In the genomic region with DNA sequence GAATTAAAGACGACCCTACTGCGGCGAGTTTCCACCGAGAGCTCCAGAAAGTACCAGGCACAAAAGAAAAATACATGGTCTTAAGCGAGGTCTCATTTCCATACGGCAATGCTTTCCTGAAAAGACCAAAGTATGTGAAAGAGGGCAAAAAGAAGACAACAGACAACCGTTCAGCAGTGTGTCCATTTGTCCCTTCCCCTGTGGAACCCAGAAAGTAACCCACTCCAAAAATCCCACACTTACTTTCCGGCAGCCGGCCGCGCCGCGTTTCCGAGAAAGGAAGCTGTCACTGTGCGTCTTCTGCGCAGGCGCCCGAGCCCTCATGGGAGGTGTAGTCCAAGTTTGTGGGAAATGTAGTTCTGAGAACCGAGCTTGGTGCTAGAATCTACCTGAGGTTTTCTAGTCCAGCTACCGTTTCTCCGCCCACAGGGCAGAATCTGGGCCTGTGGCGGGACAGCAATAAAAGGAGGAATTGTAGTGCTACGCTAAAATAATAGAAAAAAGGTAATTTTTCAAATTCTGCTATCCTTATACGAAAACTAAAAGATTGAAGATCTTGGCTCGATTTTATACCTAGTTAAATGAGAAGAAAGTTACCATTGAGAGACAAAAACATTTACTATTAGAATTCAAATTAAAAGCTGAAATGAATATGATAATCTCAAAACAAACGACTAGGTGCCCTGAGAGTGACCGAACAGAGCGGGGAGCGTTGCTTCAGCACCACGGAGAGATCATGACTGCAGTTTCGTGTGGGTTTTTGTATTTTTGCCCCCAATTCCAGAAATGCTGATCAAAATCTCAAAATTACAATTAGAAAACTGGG, we compare ENCODE assay signal across 8 cellular contexts. TPM values are rescaled to one million over a fixed set of nuclear protein-coding genes. Genes with fewer than 3 reads are reported as not detected.
A peak's percentile ranks its signal among the peaks of the same experiment; 100 is the strongest.
DNase-seq lines count a peak whose midpoint lies in the region; ATAC-seq, FAIRE-seq and TF ChIP-seq lines count a peak whose summit lies in the region.

A gene with protein sequence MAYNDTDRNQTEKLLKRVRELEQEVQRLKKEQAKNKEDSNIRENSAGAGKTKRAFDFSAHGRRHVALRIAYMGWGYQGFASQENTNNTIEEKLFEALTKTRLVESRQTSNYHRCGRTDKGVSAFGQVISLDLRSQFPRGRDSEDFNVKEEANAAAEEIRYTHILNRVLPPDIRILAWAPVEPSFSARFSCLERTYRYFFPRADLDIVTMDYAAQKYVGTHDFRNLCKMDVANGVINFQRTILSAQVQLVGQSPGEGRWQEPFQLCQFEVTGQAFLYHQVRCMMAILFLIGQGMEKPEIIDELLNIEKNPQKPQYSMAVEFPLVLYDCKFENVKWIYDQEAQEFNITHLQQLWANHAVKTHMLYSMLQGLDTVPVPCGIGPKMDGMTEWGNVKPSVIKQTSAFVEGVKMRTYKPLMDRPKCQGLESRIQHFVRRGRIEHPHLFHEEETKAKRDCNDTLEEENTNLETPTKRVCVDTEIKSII (minus strand): TSS at position 280 of the 826 bp plus-strand sequence. CDS start 6,922 bp downstream, outside the sequence.

- peaks cover 11% of the 10 kb centered on the region for H3K4me1 ChIP-seq in Loucy (ENCODE audit: insufficient read depth, low read length, poor library complexity, severe bottlenecking)

- H3K4me2 ChIP-seq in Loucy (ENCODE audit: low read depth, low read length, poor library complexity, severe bottlenecking), result peak within 1 kb of the TSS; percentile 73

- no peaks in the 10 kb centered on the region for H3K27me3 ChIP-seq in Loucy (ENCODE audit: insufficient read depth, low read length, poor library complexity, severe bottlenecking)

- peaks cover 8% of the 10 kb centered on the region for H4K20me1 ChIP-seq in Loucy (ENCODE audit: insufficient read depth, low read length, poor library complexity, severe bottlenecking)

- DNase-seq in ELF-1 (ENCODE audit: low read depth, low spot score) (peak; percentile 84), H54 (ENCODE audit: insufficient read length, low spot score) (peak; percentile 70), fibroblast of pulmonary artery (ENCODE audit: low read depth) (peak; percentile 86)
- peak; percentile 83 for DNase-seq in activated T-helper 9 cell treated with anti-CD3 and anti-CD28 coated beads, Interleukin-2, amount 50 U/mL, for 16 hours (ENCODE audit: low read depth)
- DNase-seq in natural killer cell treated with Interleukin-12 subunit alpha and Interleukin-12 subunit beta and Interleukin-15 and Interleukin-18, amount 100 ng/mL, for 72 hours (ENCODE audit: low spot score), result peak; percentile 93
- DNase-seq in stimulated activated naive CD8-positive, alpha-beta T cell treated with anti-CD3 and anti-CD28 coated beads, Interleukin-15, Interleukin-2, amounts not matched to agents 100 U/mL and 50 U/mL, for 24 hours, result peak; percentile 91

- H3K27ac Mint-ChIP-seq in natural killer cell treated with Interleukin-12 subunit alpha and Interleukin-12 subunit beta and Interleukin-15 and Interleukin-18, amount 100 ng/mL, for 72 hours, result peak within 1 kb of the TSS; percentile 83 to 99

- TF ChIP-seq CTCF in Loucy (conservative IDR thresholded peaks at IDR 0.05; ENCODE audit: low read length) (no peak), fibroblast of pulmonary artery (IDR thresholded peaks at IDR 0.05; ENCODE audit: low read length, missing control alignments) (no peak)

- peaks cover 13 to 15% of the 10 kb centered on the region in 2 donors for H3K27me3 Mint-ChIP-seq in natural killer cell treated with Interleukin-12 subunit alpha and Interleukin-12 subunit beta and Interleukin-15 and Interleukin-18, amount 100 ng/mL, for 72 hours

- H3K79me2 ChIP-seq in Loucy (ENCODE audit: insufficient read depth, low read length), result peaks cover 35% of the 10 kb centered on the region; the same call in 1 of the 2 replicates

- H3F3A ChIP-seq in Loucy (ENCODE audit: low read depth), result no peaks in the 10 kb centered on the region

- H3K9me3 Mint-ChIP-seq in natural killer cell treated with Interleukin-12 subunit alpha and Interleukin-12 subunit beta and Interleukin-15 and Interleukin-18, amount 100 ng/mL, for 72 hours, result no peaks in the 10 kb centered on the region

- peak; percentile 92 to 95 for ATAC-seq in natural killer cell treated with Interleukin-12 subunit alpha and Interleukin-12 subunit beta and Interleukin-15 and Interleukin-18, amount 100 ng/mL, for 72 hours
- peak; percentile 87 for ATAC-seq in stimulated activated naive CD8-positive, alpha-beta T cell treated with anti-CD3 and anti-CD28 coated beads, Interleukin-15, Interleukin-2, amounts not matched to agents 100 U/mL and 50 U/mL, for 24 hours

- H3K9ac ChIP-seq in Loucy (ENCODE audit: low read depth, low read length, poor library complexity, severe bottlenecking), result peak within 1 kb of the TSS; percentile 70

- peaks cover 19 to 24% of the 10 kb centered on the region in 2 donors for H3K4me1 Mint-ChIP-seq in natural killer cell treated with Interleukin-12 subunit alpha and Interleukin-12 subunit beta and Interleukin-15 and Interleukin-18, amount 100 ng/mL, for 72 hours (ENCODE audit: low read depth in 2 of 2)

- peak within 1 kb of the TSS; percentile 96 for H3K4me3 Mint-ChIP-seq in natural killer cell treated with Interleukin-12 subunit alpha and Interleukin-12 subunit beta and Interleukin-15 and Interleukin-18, amount 100 ng/mL, for 72 hours

- H2AFZ ChIP-seq in Loucy (ENCODE audit: low read length), result peak within 1 kb of the TSS; percentile 89

- peaks cover 15% of the 10 kb centered on the region; the same call in 1 of the 2 replicates for H3K36me3 ChIP-seq in Loucy (ENCODE audit: insufficient read depth, low read length)

- FAIRE-seq in H54 (lab: Jason Lieb, UNC), result peak; percentile 83

- H3K9me3 ChIP-seq in Loucy (ENCODE audit: insufficient read depth, low read depth, low read length), result no peaks in the 10 kb centered on the region

- TF ChIP-seq POLR2A in H54 (IDR thresholded peaks at IDR 0.05; ENCODE audit: low read depth, low read length) (peak; percentile 45; the same call in 1 of the 2 replicates), Raji (IDR thresholded peaks at IDR 0.05; ENCODE audit: insufficient read depth, low read depth, low read length) (peak; percentile 88)

- H3K4me3 ChIP-seq in Loucy (ENCODE audit: low read length, poor library complexity, severe bottlenecking), result peak within 1 kb of the TSS; percentile 93
- H3K4me3 ChIP-seq in fibroblast of pulmonary artery (replicated peaks; ENCODE audit: low read depth, low read length), result peak within 1 kb of the TSS; percentile 96

- peaks cover 20% of the 10 kb centered on the region for H3K36me3 Mint-ChIP-seq in natural killer cell treated with Interleukin-12 subunit alpha and Interleukin-12 subunit beta and Interleukin-15 and Interleukin-18, amount 100 ng/mL, for 72 hours

- H3K9me2 ChIP-seq in Loucy (replicated peaks; ENCODE audit: low read depth, low read length), result no peaks in the 10 kb centered on the region

RNA-seq across cellular contexts. Expression of the gene that starts here (rescaled TPM):
- total RNA-seq in natural killer cell treated with Interleukin-12 subunit alpha and Interleukin-12 subunit beta and Interleukin-15 and Interleukin-18, amount 100 ng/mL, for 72 hours, result 10 to 100 TPM; 11.6 to 12.9 TPM

Comparison
In these comparisons a context has a peak if more than half of its experiments do, and no peak if none do; other contexts are left out.
1. Peak in every context shown above with its lines: DNase-seq, ATAC-seq and H3K4me3 ChIP-seq.